Comparison of ENCODE assay signal across 10 cellular contexts in genomic region chr10:6299234-6299633, GRCh38.
DNase-seq lines count a peak whose midpoint lies in the region; ATAC-seq and TF ChIP-seq lines count a peak whose summit lies in the region.
"Had no signal": no experiment of that assay in that cellular context is flagged by ENCODE, and none has a peak within 500 bp of the region (broad histone marks: within the 10 kb centered on the region; RNA-seq: fewer than 3 reads in every experiment).

No MANE protein-coding gene starts in this region.

- no peaks in the 10 kb centered on the region for H3K27me3 ChIP-seq in HCT116 (ENCODE audit: insufficient read depth, low read length)
- no peaks in the 10 kb centered on the region for H3K27me3 ChIP-seq in GM23248 (replicated peaks; ENCODE audit: insufficient read depth)
- H3K27me3 ChIP-seq: testis had no signal

- intact Hi-C loops in HCT116 (cut with micrococcal nuclease), result no loop called here

- peaks cover 3% of the 10 kb centered on the region for H3K9me3 Mint-ChIP-seq in activated T-helper 17 cell treated with anti-CD3 and anti-CD28 coated beads, Interleukin-2, amount 50 U/mL, for 72 hours
- H3K9me3 Mint-ChIP-seq: HFFc6 had no signal

- in situ Hi-C loops in GM23248 (cut with MboI), result no loop called here

- TF ChIP-seq POLR2A in HCT116 (IDR thresholded peaks at IDR 0.05; ENCODE audit: borderline replicate concordance, extremely low read depth, insufficient read depth, insufficient read length), result no peak

- H3K4me1 Mint-ChIP-seq in activated T-helper 17 cell treated with anti-CD3 and anti-CD28 coated beads, Interleukin-2, amount 50 U/mL, for 72 hours, result peaks cover 63% of the 10 kb centered on the region

- H3K4me3 Mint-ChIP-seq in activated T-helper 17 cell treated with anti-CD3 and anti-CD28 coated beads, Interleukin-2, amount 50 U/mL, for 72 hours, result peak overlapping the region; percentile 73
- H3K4me3 Mint-ChIP-seq: HFFc6 had no signal

- H3K36me3 ChIP-seq in HCT116 (ENCODE audit: control insufficient read depth in 1 of 2, insufficient read depth in 2 of 2, low read length in 2 of 2), result no peaks in the 10 kb centered on the region
- H3K36me3 ChIP-seq in GM23248 (ENCODE audit: low read depth), result no peaks in the 10 kb centered on the region

- no peaks in the 10 kb centered on the region for H3F3A ChIP-seq in GM23248 (ENCODE audit: insufficient read depth)

- H3K27me3 Mint-ChIP-seq in activated T-helper 17 cell treated with anti-CD3 and anti-CD28 coated beads, Interleukin-2, amount 50 U/mL, for 72 hours, result no peaks in the 10 kb centered on the region

- RAD21 ChIA-PET in HCT116 (lab: Charles Lee; ENCODE audit: low non-redundant PET in 1 of 2, low total read pairs in 2 of 2, uncharacterized antibody in 2 of 2, unreplicated experiment in 2 of 2), result no interaction called here

- no peaks in the 10 kb centered on the region for H3K9me2 ChIP-seq in HCT116 (ENCODE audit: insufficient read depth)
- no peaks in the 10 kb centered on the region for H3K9me2 ChIP-seq in GM23248 (ENCODE audit: insufficient read depth)

- H3K79me2 ChIP-seq in HCT116 (ENCODE audit: insufficient read depth, low read length), result no peaks in the 10 kb centered on the region
- H3K79me2 ChIP-seq in GM23248 (ENCODE audit: insufficient read depth), result no peaks in the 10 kb centered on the region

- 90 to 92% methylated on average over 11 of the region's 11 CpGs for WGBS in GM23248 (ENCODE audit: low coverage in 1 of 2, low lambda C conversion rate in 2 of 2, missing lambda C conversion rate in 2 of 2), 2 experiments

- CTCF ChIA-PET in HCT116 (lab: Charles Lee), result interaction anchor here (1.1 kb wide), 1 partner anchor 103 kb away, joined by 3 read pairs; no protein-coding TSS in a partner anchor

- H3K27ac ChIP-seq in HCT116 (ENCODE audit: low read depth, low read length) (peak overlapping the region; percentile 23), GM23248 (no peak overlapping the region)
- H3K27ac ChIP-seq: testis had no signal

- H3K9ac ChIP-seq in HCT116 (ENCODE audit: low read length), result peak overlapping the region; percentile 21; the same call in 1 of the 2 replicates
- H3K9ac ChIP-seq in GM23248, result no peak overlapping the region

- peaks cover 51% of the 10 kb centered on the region for H3K36me3 Mint-ChIP-seq in activated T-helper 17 cell treated with anti-CD3 and anti-CD28 coated beads, Interleukin-2, amount 50 U/mL, for 72 hours (ENCODE audit: low read depth)

- H2AFZ ChIP-seq in HCT116 (ENCODE audit: low read depth, low read length, poor library complexity, severe bottlenecking) (peak overlapping the region; percentile 36), GM23248 (no peak overlapping the region)

- TF ChIP-seq RAD21 in HCT116 (IDR thresholded peaks at IDR 0.05; ENCODE audit: low read depth), result peak; percentile 26; the same call in 1 of the 2 replicates

- H3K4me3 ChIP-seq in HCT116 (replicated peaks in 1 of 2; ENCODE audit: low read depth in 1 of 2, low read length in 2 of 2), result peak overlapping the region in 1 of 2 experiments; percentile 21; a peak in 2 of 4 replicates
- no peak overlapping the region for H3K4me3 ChIP-seq in GM23248
- H3K4me3 ChIP-seq: testis had no signal

- peak overlapping the region; percentile 92 for H3K27ac Mint-ChIP-seq in activated T-helper 17 cell treated with anti-CD3 and anti-CD28 coated beads, Interleukin-2, amount 50 U/mL, for 72 hours
- H3K27ac Mint-ChIP-seq: HFFc6 had no signal

- no peak for TF ChIP-seq CTCF in HCT116 (IDR thresholded peaks at IDR 0.05 in 2 of 3, conservative IDR thresholded peaks at IDR 0.05 in 1 of 3; ENCODE audit: borderline replicate concordance in 1 of 3, insufficient read depth in 1 of 3, low read depth in 2 of 3, low read length in 2 of 3)

- no peaks in the 10 kb centered on the region for H4K20me1 ChIP-seq in HCT116 (ENCODE audit: insufficient read depth)
- H4K20me1 ChIP-seq in GM23248 (ENCODE audit: insufficient read depth), result no peaks in the 10 kb centered on the region

- POLR2A ChIA-PET in HCT116 (lab: Charles Lee), result interaction anchor here (1.2 kb wide), 1 partner anchor 24 kb away, joined by 4 read pairs; no protein-coding TSS in a partner anchor

- H3K9me3 ChIP-seq in HCT116 (ENCODE audit: control insufficient read depth in 1 of 2, insufficient read depth in 1 of 2, low read depth in 1 of 2, low read length in 2 of 2), result no peaks in the 10 kb centered on the region
- no peaks in the 10 kb centered on the region for H3K9me3 ChIP-seq in GM23248 (ENCODE audit: low read depth)
- H3K9me3 ChIP-seq: testis had no signal

- BruUV-seq in HCT116 (replicated peaks; lab: Mats Ljungman, UMichigan), result no TSS peak

- H3K4me2 ChIP-seq in HCT116 (ENCODE audit: low read length), result peak overlapping the region; percentile 70
- no peak overlapping the region for H3K4me2 ChIP-seq in GM23248 (ENCODE audit: unreplicated experiment)

- H3K4me1 ChIP-seq in HCT116 (ENCODE audit: control insufficient read depth in 1 of 2, insufficient read depth in 2 of 2, low read length in 2 of 2), result peaks cover 35 to 68% of the 10 kb centered on the region in 2 experiments
- no peaks in the 10 kb centered on the region for H3K4me1 ChIP-seq in GM23248 (ENCODE audit: insufficient read depth)
- H3K4me1 ChIP-seq: testis had no signal

- DNase-seq in A172 (ENCODE audit: low spot score) (peak; percentile 56), HCT116 (ENCODE audit: low read depth, low spot score) (peak; percentile 91), kidney glomerular epithelial cell (lab: John Stamatoyannopoulos, UW) (peak; percentile 70), GM23248 (no peak), HuH-7.5 (ENCODE audit: low spot score) (no peak)
- DNase-seq: testis had no signal

- peak; percentile 96 for ATAC-seq in HCT116
- peak; percentile 76 for ATAC-seq in activated T-helper 17 cell treated with anti-CD3 and anti-CD28 coated beads, Interleukin-2, amount 50 U/mL, for 72 hours (replicated peaks)
- ATAC-seq in GM21367 (IDR thresholded peaks at IDR 0.05; ENCODE audit: unreplicated experiment), result no peak
- no peak for ATAC-seq in HG02623 (IDR thresholded peaks at IDR 0.05; ENCODE audit: unreplicated experiment)

TF ChIP-seq in HCT116, 20 proteins besides CTCF, POLR2A, EP300 and RAD21:
- TF ChIP-seq TCF7L2 (IDR thresholded peaks at IDR 0.05; ENCODE audit: borderline replicate concordance, extremely low read depth, insufficient read depth, insufficient read length) (peak; percentile 80), MAX (IDR thresholded peaks at IDR 0.05) (peak; percentile 100), CEBPB (IDR thresholded peaks at IDR 0.05; ENCODE audit: low read depth) (peak; percentile 66), SIN3A (IDR thresholded peaks at IDR 0.05; ENCODE audit: low read depth) (peak; percentile 70), POLR2AphosphoS5 (IDR thresholded peaks at IDR 0.05; ENCODE audit: low read depth, low read length) (peak; percentile 58), YY1 (IDR thresholded peaks at IDR 0.05; ENCODE audit: extremely low read depth, insufficient replicate concordance, low read depth, low read length) (peak; percentile 74), JUND (IDR thresholded peaks at IDR 0.05) (peak; percentile 98), ZBTB33 (IDR thresholded peaks at IDR 0.05; ENCODE audit: extremely low read depth, insufficient replicate concordance, low read length) (peak; percentile 53), EZH2 (IDR thresholded peaks at IDR 0.05) (no peak), FOSL1 (IDR thresholded peaks at IDR 0.05; ENCODE audit: low read depth) (peak; percentile 96), CBX3 (IDR thresholded peaks at IDR 0.05; ENCODE audit: low read depth) (peak; percentile 99), SP1 (IDR thresholded peaks at IDR 0.05; ENCODE audit: low read depth) (peak; percentile 97), SRF (IDR thresholded peaks at IDR 0.05; ENCODE audit: low read depth) (peak; percentile 63), ELF1 (IDR thresholded peaks at IDR 0.05; ENCODE audit: borderline replicate concordance, low read depth) (no peak), ATF3 (IDR thresholded peaks at IDR 0.05) (no peak; the same call in 1 of the 2 replicates), EGR1 (IDR thresholded peaks at IDR 0.05; ENCODE audit: low read depth) (no peak)

Comparison
In these comparisons a context has a peak if more than half of its experiments do, and no peak if none do; other contexts are left out.
1. DNase-seq: peak in A172 (single experiment), HCT116 (single experiment) and kidney glomerular epithelial cell (single experiment); none in GM23248 (single experiment) and HuH-7.5 (single experiment).
2. ATAC-seq: peak in HCT116 (single experiment) and activated T-helper 17 cell treated with anti-CD3 and anti-CD28 coated beads, Interleukin-2, amount 50 U/mL, for 72 hours (single experiment); none in GM21367 (single experiment) and HG02623 (single experiment).